ENCODE assay signal across 7 cellular contexts in the genomic region with DNA sequence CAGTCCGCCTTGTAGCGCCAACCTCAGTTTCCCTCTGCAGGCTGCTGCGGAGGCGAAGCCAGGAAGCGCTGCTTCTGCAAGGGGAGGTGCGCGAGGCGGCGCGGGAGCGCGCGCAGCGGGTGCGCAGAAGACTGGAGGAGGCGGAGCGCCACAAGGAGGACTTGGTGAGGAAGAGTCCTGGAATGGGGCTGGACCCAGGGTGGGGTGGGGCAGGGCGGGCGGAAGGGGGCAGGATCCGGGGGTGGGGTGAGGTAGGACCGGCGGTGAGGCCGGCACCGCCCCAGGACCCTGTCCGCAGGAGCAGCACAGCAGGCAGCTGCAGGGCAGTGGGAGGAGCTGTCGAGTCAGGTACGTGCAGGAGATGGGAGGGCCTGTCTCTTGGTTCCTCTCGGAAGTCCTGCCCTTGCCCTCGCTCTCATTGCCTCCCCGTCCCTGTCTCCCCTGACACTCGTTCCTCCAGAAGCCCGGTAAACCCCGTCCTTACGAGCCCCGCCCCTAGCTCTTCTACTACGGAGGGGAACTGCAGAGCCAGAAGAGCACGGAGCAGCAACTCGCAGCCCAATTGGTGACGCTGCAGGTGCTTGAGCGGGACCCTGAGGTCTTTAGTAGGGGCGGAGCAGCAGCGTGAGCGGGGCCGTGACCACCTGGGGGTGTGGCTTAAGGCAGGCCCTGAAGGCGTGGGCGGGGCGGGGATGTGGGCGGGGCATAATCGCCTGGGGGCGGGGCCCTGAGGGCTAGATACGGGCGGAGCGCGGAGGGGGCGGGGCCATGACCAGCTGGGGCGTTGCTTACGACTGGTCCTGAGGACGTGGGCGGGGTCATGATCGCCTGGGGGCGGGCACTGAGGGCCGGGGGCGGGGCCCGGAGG.
DNase-seq lines count a peak whose midpoint lies in the region; ATAC-seq, FAIRE-seq and TF ChIP-seq lines count a peak whose summit lies in the region.
"Not testable (repeated sequence)": the region's sequence is repeated elsewhere in the genome, so short reads cannot be mapped to it uniquely, and the experiment has no call there.

No MANE protein-coding gene starts in this region.

- H3K9me3 Mint-ChIP-seq in T-helper 2 cell treated with Interferon-gamma antibody and Interleukin-4, amounts not matched to agents 5 μg/mL and 100 μg/mL, for 36 hours: not testable (repeated sequence)

- H3K4me3 Mint-ChIP-seq in T-helper 2 cell treated with Interferon-gamma antibody and Interleukin-4, amounts not matched to agents 5 μg/mL and 100 μg/mL, for 36 hours: peak overlapping the region; percentile 89

- ATAC-seq in HG02973 (IDR thresholded peaks at IDR 0.05; ENCODE audit: unreplicated experiment): peak; percentile 73

- DNase-seq in GM18507 (ENCODE audit: extremely low spot score, insufficient read length, low read depth) (peak; percentile 77), NCI-H1930 (lab: John Stamatoyannopoulos, UW) (peak; percentile 84 to 89), astrocyte of the cerebellum (ENCODE audit: low read depth) (peak; percentile 69), hippocampal formation (lab: John Stamatoyannopoulos, UW) (peak; percentile 83 to 91), retinal pigment epithelial cell (ENCODE audit: low read depth) (peak; percentile 63)
- DNase-seq in T-helper 2 cell treated with Interferon-gamma antibody and Interleukin-4, amounts not matched to agents 5 μg/mL and 100 μg/mL, for 36 hours (ENCODE audit: low spot score): peak; percentile 90

- TF ChIP-seq CTCF in astrocyte of the cerebellum (IDR thresholded peaks at IDR 0.05; ENCODE audit: low read depth, low read length, missing control alignments); retinal pigment epithelial cell (conservative IDR thresholded peaks at IDR 0.05; ENCODE audit: low read depth, low read length): not testable (repeated sequence)

- not testable (repeated sequence) for H3K36me3 Mint-ChIP-seq in T-helper 2 cell treated with Interferon-gamma antibody and Interleukin-4, amounts not matched to agents 5 μg/mL and 100 μg/mL, for 36 hours (ENCODE audit: low read depth)

- H3K4me3 ChIP-seq in astrocyte of the cerebellum (ENCODE audit: low read depth, low read length): peak overlapping the region; percentile 48
- peak overlapping the region; percentile 59 for H3K4me3 ChIP-seq in retinal pigment epithelial cell (ENCODE audit: low read length)

- FAIRE-seq in GM18507 (lab: Jason Lieb, UNC): peak; percentile 84

- H3K4me1 Mint-ChIP-seq in T-helper 2 cell treated with Interferon-gamma antibody and Interleukin-4, amounts not matched to agents 5 μg/mL and 100 μg/mL, for 36 hours (ENCODE audit: low read depth): not testable (repeated sequence)

- peaks cover 11% of the 10 kb centered on the region for H3K27me3 Mint-ChIP-seq in T-helper 2 cell treated with Interferon-gamma antibody and Interleukin-4, amounts not matched to agents 5 μg/mL and 100 μg/mL, for 36 hours (ENCODE audit: low read depth)

- peak overlapping the region; percentile 97 for H3K27ac Mint-ChIP-seq in T-helper 2 cell treated with Interferon-gamma antibody and Interleukin-4, amounts not matched to agents 5 μg/mL and 100 μg/mL, for 36 hours

- in situ Hi-C loops in astrocyte of the cerebellum (cut with HindIII; ENCODE audit: low sequenced_read_pairs): not testable (repeated sequence)

Comparison
In these comparisons a context has a peak if more than half of its experiments do, and no peak if none do; other contexts are left out.
1. Peak in every context shown above with its lines: DNase-seq, ATAC-seq and H3K4me3 ChIP-seq.